Comparison of ENCODE assay signal across 7 cellular contexts in the genomic region with DNA sequence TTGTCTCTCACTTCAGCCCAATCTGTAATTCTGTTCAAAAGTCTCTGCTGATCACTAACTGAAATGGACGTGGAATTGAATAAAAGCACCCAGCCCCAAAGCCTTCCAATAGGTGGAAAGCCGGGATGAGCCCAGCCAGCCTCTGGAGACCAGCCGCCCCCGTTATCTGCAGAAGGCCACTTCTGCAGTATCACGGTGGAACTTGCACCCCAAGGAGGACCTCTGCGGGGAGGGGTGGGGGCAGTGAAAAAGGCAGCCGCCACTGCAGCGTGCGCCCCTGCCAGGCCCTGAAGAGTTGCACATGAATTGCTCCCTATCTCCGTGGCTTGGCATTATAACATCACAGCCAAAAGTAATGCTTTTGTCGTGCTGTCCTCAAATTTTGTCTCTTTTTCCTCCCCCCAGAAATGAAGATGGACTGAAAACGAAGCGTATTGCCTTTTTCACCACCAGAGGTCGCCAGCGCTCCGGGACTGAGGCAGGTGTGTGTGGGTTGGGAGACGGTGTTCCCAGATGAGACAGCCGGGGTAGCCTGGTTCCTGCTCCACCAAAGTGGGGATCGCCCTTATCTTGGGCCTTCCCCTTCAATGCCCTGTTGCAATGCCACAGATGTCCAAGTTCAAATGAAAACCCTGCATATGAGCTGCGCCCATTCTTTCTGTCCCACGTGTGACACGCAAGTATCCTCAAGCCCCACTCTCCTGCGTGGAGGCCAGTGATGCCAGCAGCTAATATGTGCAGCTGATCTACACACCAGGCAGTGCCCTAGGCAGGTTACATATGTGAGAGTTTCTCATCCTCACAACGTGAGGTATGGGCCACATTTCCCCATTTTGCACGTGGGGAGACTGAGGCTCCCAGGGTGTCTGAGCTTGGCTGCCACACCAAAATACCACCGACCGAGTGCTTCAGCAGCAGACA.
A peak's percentile ranks its signal among the peaks of the same experiment; 100 is the strongest.
DNase-seq lines count a peak whose midpoint lies in the region; ATAC-seq and TF ChIP-seq lines count a peak whose summit lies in the region.

No MANE protein-coding gene starts in this region.

- H3K9me3 ChIP-seq in adipocyte (ENCODE audit: control insufficient read depth, low read length) (no peaks in the 10 kb centered on the region), left ventricle myocardium inferior (replicated peaks) (no peaks in the 10 kb centered on the region)

- H3K27ac ChIP-seq in left ventricle myocardium inferior (replicated peaks), result no peak overlapping the region

- no peak overlapping the region for H3K4me3 ChIP-seq in Jurkat, Clone E6-1 (ENCODE audit: low read length)
- H3K4me3 ChIP-seq in adipocyte (ENCODE audit: low read length) (no peak overlapping the region), left ventricle myocardium inferior (no peak overlapping the region), retinal pigment epithelial cell (ENCODE audit: low read length) (no peak overlapping the region)

- peak; percentile 33 for DNase-seq in Jurkat, Clone E6-1 (ENCODE audit: low read depth, low spot score)
- peak; percentile 32 for DNase-seq in SW480 (ENCODE audit: low spot score)
- DNase-seq in adipocyte (ENCODE audit: low read depth), result peak; percentile 84
- peak; percentile 75 for DNase-seq in left ventricle myocardium inferior
- no peak for DNase-seq in retinal pigment epithelial cell (ENCODE audit: low read depth)

- H3K36me3 ChIP-seq in adipocyte (ENCODE audit: control insufficient read depth, insufficient read depth, low read length, severe bottlenecking), result peaks cover 23% of the 10 kb centered on the region
- H3K36me3 ChIP-seq in left ventricle myocardium inferior, result no peaks in the 10 kb centered on the region

- intact Hi-C loops in left ventricle myocardium inferior (cut with micrococcal nuclease), result no loop called here

- H3K9ac ChIP-seq in adipocyte (ENCODE audit: low read length), result no peak overlapping the region

- H3K27me3 ChIP-seq in adipocyte (replicated peaks; ENCODE audit: control insufficient read depth, insufficient read depth, low read length), result no peaks in the 10 kb centered on the region
- peaks cover 4% of the 10 kb centered on the region for H3K27me3 ChIP-seq in left ventricle myocardium inferior (ENCODE audit: low read depth)

- no peak for ATAC-seq in HG02759 (IDR thresholded peaks at IDR 0.05; ENCODE audit: unreplicated experiment)

- H3K4me1 ChIP-seq in adipocyte (ENCODE audit: control insufficient read depth, insufficient read depth, low read length) (peaks cover 11% of the 10 kb centered on the region), left ventricle myocardium inferior (peaks cover 6% of the 10 kb centered on the region)

- TF ChIP-seq CTCF in GM12872 (IDR thresholded peaks at IDR 0.05; ENCODE audit: insufficient read depth, low read depth, low read length) (peak; percentile 90), left ventricle myocardium inferior (IDR thresholded peaks at IDR 0.05; ENCODE audit: borderline replicate concordance) (peak; percentile 91), retinal pigment epithelial cell (conservative IDR thresholded peaks at IDR 0.05; ENCODE audit: low read depth, low read length) (peak; percentile 93)
